ENCODE assay signal across 31 cellular contexts in the genomic region with DNA sequence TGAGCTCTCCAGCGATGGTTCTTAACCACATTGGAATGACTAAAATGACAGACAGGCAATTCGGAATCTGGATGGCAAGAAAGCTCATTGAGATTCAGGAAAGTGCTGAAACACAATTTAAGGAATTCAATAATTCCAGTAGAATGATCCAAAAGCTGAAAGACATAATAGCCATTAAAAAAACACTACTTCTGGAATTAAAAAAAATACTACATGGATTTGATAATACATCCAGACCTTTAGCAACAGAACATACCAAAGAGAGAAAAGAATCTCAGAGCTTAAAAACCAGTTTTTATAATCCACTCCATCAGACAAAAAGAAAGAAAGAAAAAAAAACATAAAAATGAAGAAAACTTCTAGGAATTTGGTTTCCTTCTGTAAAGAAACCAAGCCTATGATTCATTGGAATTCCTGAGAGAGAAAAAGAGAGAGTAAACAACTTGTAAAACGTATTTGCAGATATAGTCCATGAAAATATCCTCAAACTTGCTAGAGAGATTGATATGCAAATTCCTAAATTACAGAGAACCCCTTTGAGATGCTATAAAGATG. TPM values are rescaled to one million over a fixed set of nuclear protein-coding genes. Genes with fewer than 3 reads are reported as not detected.
"Had no signal": no experiment of that assay in that cellular context is flagged by ENCODE, and none has a peak within 500 bp of the region (broad histone marks: within the 10 kb centered on the region; RNA-seq: fewer than 3 reads in every experiment).

No MANE protein-coding gene starts in this region.

- H3K27me3 ChIP-seq: adrenal gland, cardiac muscle cell, gastroesophageal sphincter, neutrophil, ovary, right atrium auricular region, suprapubic skin, tibial nerve had no signal

- ATAC-seq: activated CD4-positive, CD25-positive, alpha-beta regulatory T cell treated with anti-CD3 and anti-CD28 coated beads, Interleukin-2, amount 50 U/mL, for 24 hours; activated T-cell treated with anti-CD3 and anti-CD28 coated beads, Interleukin-2, amount 50 U/mL, for 72 hours; esophagus mucosa; gastroesophageal sphincter; left cardiac atrium had no signal

- FAIRE-seq: endothelial cell of umbilical vein had no signal

- H3K4me3 ChIP-seq: adrenal gland, cardiac muscle cell, gastroesophageal sphincter, ovary, prostate gland, right atrium auricular region, suprapubic skin, tibial nerve had no signal

- H3K27ac ChIP-seq: adrenal gland, cardiac muscle cell, gastroesophageal sphincter, neutrophil, ovary, prostate gland, right atrium auricular region, suprapubic skin, tibial nerve, VCaP had no signal

- H3K4me1 Mint-ChIP-seq: activated CD4-positive, alpha-beta memory T cell treated with anti-CD3 and anti-CD28 coated beads, Interleukin-2, amount 10 ng/mL, durations not matched to agents 7 days and 5 days; activated CD4-positive, alpha-beta T cell treated with anti-CD3 and anti-CD28 coated beads, Interleukin-2, amount 10 ng/mL, durations not matched to agents 24 days and 14 days; nephron had no signal

- H3K9me3 Mint-ChIP-seq: activated CD4-positive, alpha-beta memory T cell treated with anti-CD3 and anti-CD28 coated beads, Interleukin-2, amount 10 ng/mL, durations not matched to agents 7 days and 5 days; activated CD4-positive, alpha-beta T cell treated with anti-CD3 and anti-CD28 coated beads, Interleukin-2, amount 10 ng/mL, durations not matched to agents 24 days and 14 days; activated T-cell treated with anti-CD3 and anti-CD28 coated beads, Interleukin-2, amount 50 U/mL, for 72 hours; nephron; stimulated activated naive CD8-positive, alpha-beta T cell treated with anti-CD3 and anti-CD28 coated beads, Interleukin-15, Interleukin-2, amounts not matched to agents 100 ng/mL and 50 ng/mL, for 24 hours had no signal

- H3K36me3 ChIP-seq: adrenal gland, cardiac muscle cell, gastroesophageal sphincter, neutrophil, ovary, prostate gland, right atrium auricular region, suprapubic skin, tibial nerve had no signal

- DNase-seq: activated CD4-positive, alpha-beta memory T cell treated with anti-CD3 and anti-CD28 coated beads, Interleukin-2, amount 10 ng/mL, durations not matched to agents 7 days and 5 days; activated CD4-positive, alpha-beta T cell treated with anti-CD3 and anti-CD28 coated beads, Interleukin-2, amount 10 ng/mL, durations not matched to agents 24 days and 14 days; activated effector memory CD4-positive, alpha-beta T cell treated with anti-CD3 and anti-CD28 coated beads, Interleukin-2, amount 50 U/mL, for 16 hours; activated naive CD4-positive, alpha-beta T cell treated with anti-CD3 and anti-CD28 coated beads, Interleukin-2, amount 50 U/mL, for 16 hours; activated T-cell treated with anti-CD3 and anti-CD28 coated beads, Interleukin-2, amount 50 U/mL, for 72 hours; adrenal gland; dermis blood vessel endothelial cell; effector memory CD4-positive, alpha-beta T cell; head of caudate nucleus; islet precursor cell; left cardiac atrium; ovary; stimulated activated CD4-positive, alpha-beta T cell treated with anti-CD3 and anti-CD28 coated beads, Interleukin-12 subunit alpha, Interleukin-12 subunit beta, amount 100 ng/mL, for 4 hours had no signal

- H3K27me3 Mint-ChIP-seq: activated CD4-positive, alpha-beta memory T cell treated with anti-CD3 and anti-CD28 coated beads, Interleukin-2, amount 10 ng/mL, durations not matched to agents 7 days and 5 days; activated CD4-positive, alpha-beta T cell treated with anti-CD3 and anti-CD28 coated beads, Interleukin-2, amount 10 ng/mL, durations not matched to agents 24 days and 14 days; stimulated activated naive CD8-positive, alpha-beta T cell treated with anti-CD3 and anti-CD28 coated beads, Interleukin-15, Interleukin-2, amounts not matched to agents 100 ng/mL and 50 ng/mL, for 24 hours had no signal

- H3K9me3 ChIP-seq: adrenal gland, gastroesophageal sphincter, neutrophil, ovary, prostate gland, right atrium auricular region, suprapubic skin, tibial nerve had no signal

- H3K4me1 ChIP-seq: adrenal gland, gastroesophageal sphincter, prostate gland, right atrium auricular region, suprapubic skin, tibial nerve had no signal

- H3K4me3 Mint-ChIP-seq: activated CD4-positive, alpha-beta memory T cell treated with anti-CD3 and anti-CD28 coated beads, Interleukin-2, amount 10 ng/mL, durations not matched to agents 7 days and 5 days; activated CD4-positive, alpha-beta T cell treated with anti-CD3 and anti-CD28 coated beads, Interleukin-2, amount 10 ng/mL, durations not matched to agents 24 days and 14 days; activated T-cell treated with anti-CD3 and anti-CD28 coated beads, Interleukin-2, amount 50 U/mL, for 72 hours; nephron; stimulated activated naive CD8-positive, alpha-beta T cell treated with anti-CD3 and anti-CD28 coated beads, Interleukin-15, Interleukin-2, amounts not matched to agents 100 ng/mL and 50 ng/mL, for 24 hours had no signal

- H3K27ac Mint-ChIP-seq: activated CD4-positive, alpha-beta memory T cell treated with anti-CD3 and anti-CD28 coated beads, Interleukin-2, amount 10 ng/mL, durations not matched to agents 7 days and 5 days; activated CD4-positive, alpha-beta T cell treated with anti-CD3 and anti-CD28 coated beads, Interleukin-2, amount 10 ng/mL, durations not matched to agents 24 days and 14 days; activated T-cell treated with anti-CD3 and anti-CD28 coated beads, Interleukin-2, amount 50 U/mL, for 72 hours; nephron; stimulated activated naive CD8-positive, alpha-beta T cell treated with anti-CD3 and anti-CD28 coated beads, Interleukin-15, Interleukin-2, amounts not matched to agents 100 ng/mL and 50 ng/mL, for 24 hours had no signal

RNA-seq across cellular contexts. Expression of gene SLCO1B1, which starts 52.8 kb away (rescaled TPM):
- total RNA-seq: activated CD4-positive, alpha-beta memory T cell treated with anti-CD3 and anti-CD28 coated beads, Interleukin-2, amount 10 ng/mL, durations not matched to agents 7 days and 5 days; activated CD4-positive, alpha-beta T cell treated with anti-CD3 and anti-CD28 coated beads, Interleukin-2, amount 10 ng/mL, durations not matched to agents 24 days and 14 days; activated T-cell treated with anti-CD3 and anti-CD28 coated beads, Interleukin-2, amount 50 U/mL, for 72 hours; adrenal gland; cardiac muscle cell; cerebellum; dermis blood vessel endothelial cell; endothelial cell of umbilical vein; gastroesophageal sphincter; left cardiac atrium; mononuclear cell; myocyte; right atrium auricular region; suprapubic skin; T-helper 2 cell treated with Interferon-gamma antibody and Interleukin-4, amounts not matched to agents 100 ng/mL and 5 ng/mL, for 36 hours; urinary bladder had no signal
- polyA plus RNA-seq: adrenal gland, cardiac muscle cell, endothelial cell of umbilical vein, ovary had no signal
